7 cellular contexts compared by ENCODE assay signal in genomic region chr17:58710948-58711552, GRCh38. TPM values are rescaled to one million over a fixed set of nuclear protein-coding genes. Genes with fewer than 3 reads are reported as not detected.
A peak's percentile ranks its signal among the peaks of the same experiment; 100 is the strongest.
DNase-seq lines count a peak whose midpoint lies in the region; ATAC-seq and TF ChIP-seq lines count a peak whose summit lies in the region.

No MANE protein-coding gene starts in this region.

- 0 out of 2 replicates have a peak, but pooled peaks cover 4% of the 10 kb centered on the region for H4K20me1 ChIP-seq in OCI-LY3 (ENCODE audit: insufficient read depth, low read length)

- no peaks in the 10 kb centered on the region for H3K79me2 ChIP-seq in OCI-LY3 (ENCODE audit: low read length)

- no peak overlapping the region for H3K4me2 ChIP-seq in OCI-LY3 (ENCODE audit: low read length)

- POLR2A ChIA-PET in HEK293T (lab: Yijun Ruan, JAX), result interaction anchor here (0.6 to 1.6 kb wide), 3 partner anchors 80 to 253 kb away, joined by 3 to 6 read pairs (median 3); no protein-coding TSS in a partner anchor

- intact Hi-C loops in body of pancreas (cut with DNase I), result loop anchor here (10.0 kb wide), 1 partner anchor 304 kb away; no protein-coding TSS in a partner anchor
- intact Hi-C loops in testis (cut with DNase I; ENCODE audit: low total_unique reads), result no loop called here

- no peak for ATAC-seq in body of pancreas
- ATAC-seq in GM21576 (IDR thresholded peaks at IDR 0.05; ENCODE audit: unreplicated experiment), result no peak

- H3K4me1 ChIP-seq in OCI-LY3 (ENCODE audit: low read length) (peaks cover 23% of the 10 kb centered on the region), body of pancreas (no peaks in the 10 kb centered on the region), testis (no peaks in the 10 kb centered on the region)

- H3K9ac ChIP-seq in OCI-LY3 (ENCODE audit: low read length), result no peak overlapping the region

- TF ChIP-seq POLR2A in body of pancreas (IDR thresholded peaks at IDR 0.05) (no peak), testis (IDR thresholded peaks at IDR 0.05) (no peak)

- no peaks in the 10 kb centered on the region for H3K27me3 ChIP-seq in OCI-LY3 (ENCODE audit: low read depth, low read length)
- H3K27me3 ChIP-seq in body of pancreas, result no peaks in the 10 kb centered on the region
- no peaks in the 10 kb centered on the region for H3K27me3 ChIP-seq in testis

- peak; percentile 88 for TF ChIP-seq CTCF in OCI-LY3 (IDR thresholded peaks at IDR 0.05; ENCODE audit: low read depth, low read length)
- peak; percentile 25 to 83 (median 64) for TF ChIP-seq CTCF in body of pancreas (IDR thresholded peaks at IDR 0.05)
- TF ChIP-seq CTCF in testis (IDR thresholded peaks at IDR 0.05), result peak; percentile 37 to 77 (median 44)

- H3K4me3 ChIP-seq in OCI-LY3 (ENCODE audit: low read length), result no peak overlapping the region
- no peak overlapping the region for H3K4me3 ChIP-seq in body of pancreas
- H3K4me3 ChIP-seq in testis, result no peak overlapping the region

- DNase-seq in DMS 273 (lab: John Stamatoyannopoulos, UW; ENCODE audit: unreplicated experiment) (peak; percentile 83), HEK293T (ENCODE audit: extremely low spot score) (peak; percentile 22), body of pancreas (peak; percentile 24 to 63 (median 46)), kidney tubule cell (ENCODE audit: low spot score) (peak; percentile 62), testis (peak; percentile 78)

- WGBS in body of pancreas, 2 donors, result 49 to 50% methylated on average over 4 of the region's 4 CpGs
- 58 to 65% methylated on average over 4 of the region's 4 CpGs for WGBS in testis, 2 donors

- CTCF ChIA-PET in HEK293T (lab: Yijun Ruan, JAX), result interaction anchor here (0.5 to 1.3 kb wide), 7 partner anchors 8 to 301 kb away, joined by 3 to 6 read pairs (median 3); no protein-coding TSS in a partner anchor

- no peak overlapping the region for H2AFZ ChIP-seq in OCI-LY3 (ENCODE audit: low read depth, low read length)

- H3K9me3 ChIP-seq in OCI-LY3 (ENCODE audit: insufficient read depth, low read length) (no peaks in the 10 kb centered on the region), body of pancreas (no peaks in the 10 kb centered on the region), testis (no peaks in the 10 kb centered on the region)

- H3K27ac ChIP-seq in OCI-LY3 (ENCODE audit: low read length), result no peak overlapping the region
- H3K27ac ChIP-seq in body of pancreas, result no peak overlapping the region
- no peak overlapping the region for H3K27ac ChIP-seq in testis

- H3K36me3 ChIP-seq in OCI-LY3 (replicated peaks; ENCODE audit: low read depth, low read length) (peaks cover 26% of the 10 kb centered on the region), body of pancreas (replicated peaks in 1 of 2; ENCODE audit: insufficient read depth in 1 of 2, low read depth in 2 of 2) (no peaks in the 10 kb centered on the region), testis (ENCODE audit: low read depth, missing control alignments) (no peaks in the 10 kb centered on the region)

TF ChIP-seq in HEK293T, 16 proteins besides CTCF, POLR2A, EP300 and RAD21:
- no peak for TF ChIP-seq PKNOX1 (IDR thresholded peaks at IDR 0.05)
- no peak for TF ChIP-seq L3MBTL2 (conservative IDR thresholded peaks at IDR 0.05)
- TF ChIP-seq FOXK2 (IDR thresholded peaks at IDR 0.05), result no peak
- no peak for TF ChIP-seq ELF4 (IDR thresholded peaks at IDR 0.05)
- no peak for TF ChIP-seq LEF1 (IDR thresholded peaks at IDR 0.05; ENCODE audit: borderline replicate concordance)
- TF ChIP-seq SUZ12 (IDR thresholded peaks at IDR 0.05), result no peak
- no peak for TF ChIP-seq NFRKB (IDR thresholded peaks at IDR 0.05)
- no peak for TF ChIP-seq HDGF (IDR thresholded peaks at IDR 0.05; ENCODE audit: borderline replicate concordance)
- TF ChIP-seq TARDBP (IDR thresholded peaks at IDR 0.05), result no peak
- no peak for TF ChIP-seq FOXM1 (IDR thresholded peaks at IDR 0.05; ENCODE audit: borderline replicate concordance)
- TF ChIP-seq ARNT (IDR thresholded peaks at IDR 0.05), result no peak
- no peak for TF ChIP-seq CTBP1 (IDR thresholded peaks at IDR 0.05; ENCODE audit: borderline replicate concordance)
- TF ChIP-seq FOXA1 (IDR thresholded peaks at IDR 0.05), result no peak
- no peak for TF ChIP-seq BHLHE40 (IDR thresholded peaks at IDR 0.05; ENCODE audit: borderline replicate concordance)
- TF ChIP-seq SP1 (IDR thresholded peaks at IDR 0.05), result no peak
- no peak for TF ChIP-seq ZNF384 (IDR thresholded peaks at IDR 0.05)

RNA-seq across cellular contexts. Expression of gene RAD51C, which starts 18.6 kb away (rescaled TPM):
- total RNA-seq in body of pancreas (10 to 100 TPM in 1 of 2 donors, 1 to 10 TPM in 1; 3.3 to 13.2 TPM), testis (10 to 100 TPM; 44.5 to 63.4 TPM)
- polyA plus RNA-seq in testis (ENCODE audit: insufficient read depth, low read depth, low replicate concordance), result 53.5 TPM

RNA-seq across cellular contexts. Expression of gene TEX14, which starts 19.2 kb away (rescaled TPM):
- total RNA-seq in body of pancreas (under 1 TPM in 1 of 2 donors, not detected in 1; 0.26 TPM), testis (10 to 100 TPM; 27.7 to 37.2 TPM)
- polyA plus RNA-seq in testis (ENCODE audit: insufficient read depth, low read depth, low replicate concordance), result 96.5 TPM

RNA-seq across cellular contexts. Expression of gene PPM1E, which starts 44.6 kb away (rescaled TPM):
- total RNA-seq in body of pancreas, result under 1 TPM; 0.26 to 0.66 TPM
- total RNA-seq in testis, result 10 to 100 TPM in 1 of 2 donors, 1 to 10 TPM in 1; 8.1 to 13.5 TPM
- polyA plus RNA-seq in testis (ENCODE audit: insufficient read depth, low read depth, low replicate concordance), result 16.7 TPM

Comparison
In these comparisons a context has a peak if more than half of its experiments do, and no peak if none do; other contexts are left out.
1. DNase-seq: peak in every context shown above with its lines; median percentile 83 in DMS 273; 78 in testis; 62 in kidney tubule cell; 46 in body of pancreas; 22 in HEK293T.
2. RNA of gene TEX14, which starts 19.2 kb away (total RNA-seq): 27.7 to 37.2 TPM in testis; 0.26 TPM in body of pancreas; every median in the first group is over 10 times any median in the second.
3. RNA of gene PPM1E, which starts 44.6 kb away (total RNA-seq): 8.1 to 13.5 TPM in testis; 0.26 to 0.66 TPM in body of pancreas; every median in the first group is over 4 times any median in the second.
4. Peak in every context shown above with its lines, with median percentiles within 50 percentile points of each other: CTCF ChIP-seq.